Comparison of ENCODE assay signal across 18 cellular contexts in the genomic region with DNA sequence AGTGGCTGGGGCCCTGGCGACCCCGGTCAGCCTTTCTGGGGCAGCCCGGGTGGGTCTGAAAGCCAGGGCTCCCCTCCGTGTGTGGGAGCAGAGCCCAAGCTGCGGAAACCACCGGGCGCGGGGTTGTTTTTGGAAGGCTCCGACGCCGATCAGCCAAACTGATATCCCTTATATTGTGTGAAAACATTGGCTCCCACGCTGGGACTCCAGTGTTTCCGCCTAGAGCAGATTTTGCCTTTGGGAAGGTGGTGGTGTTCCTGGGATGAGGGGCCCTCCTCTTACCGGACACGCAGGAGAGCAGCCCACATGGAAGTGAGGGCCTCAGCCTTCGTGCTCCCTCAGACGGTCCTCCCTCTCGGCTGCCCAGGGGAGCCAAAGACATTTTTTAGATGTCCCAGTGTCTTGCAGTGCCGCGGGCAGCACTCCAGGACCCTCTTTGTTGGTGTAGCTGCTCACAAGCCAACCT. TPM values are rescaled to one million over a fixed set of nuclear protein-coding genes. Genes with fewer than 3 reads are reported as not detected.
DNase-seq lines count a peak whose midpoint lies in the region; ATAC-seq and TF ChIP-seq lines count a peak whose summit lies in the region.
"Had no signal": no experiment of that assay in that cellular context is flagged by ENCODE, and none has a peak within 500 bp of the region (broad histone marks: within the 10 kb centered on the region; RNA-seq: fewer than 3 reads in every experiment).

No MANE protein-coding gene starts in this region.

- peak overlapping the region; percentile 91 to 95 for H3K27ac ChIP-seq in ascending aorta
- H3K27ac ChIP-seq in left ventricle myocardium inferior (replicated peaks), result peak overlapping the region; percentile 91
- peak overlapping the region; percentile 44 to 61 for H3K27ac ChIP-seq in prostate gland
- H3K27ac ChIP-seq in transverse colon, result peak overlapping the region; percentile 56 to 72 (median 66)
- H3K27ac ChIP-seq: colonic mucosa had no signal

- DNase-seq in ascending aorta (ENCODE audit: low spot score in 2 of 2) (no peak), left ventricle myocardium inferior (no peak), prostate gland (ENCODE audit: low spot score) (no peak), transverse colon (no peak), NCI-H1092 treated with DMSO at 0.1 percent for 48 hours (lab: John Stamatoyannopoulos, UW) (no peak), NCI-H82 (lab: John Stamatoyannopoulos, UW) (no peak)
- DNase-seq: activated CD4-positive, alpha-beta T cell treated with anti-CD3 and anti-CD28 coated beads, Interleukin-2, amount 10 ng/mL, durations not matched to agents 7 days and 5 days; activated naive CD4-positive, alpha-beta T cell treated with Interleukin-2 at 50 U/mL for 16 hours; CD8-positive, alpha-beta T cell; colonic mucosa; DMS79 treated with DMSO at 0.1 percent for 48 hours; NCI-H446; occipital lobe; stimulated activated CD4-positive, alpha-beta T cell treated with anti-CD3 and anti-CD28 coated beads, Interleukin-4, amount 100 ng/mL, for 4 hours; SW 1271 had no signal

- H3K4me3 ChIP-seq in ascending aorta (peak overlapping the region; percentile 4 to 51), left ventricle myocardium inferior (peak overlapping the region; percentile 35), prostate gland (no peak overlapping the region), transverse colon (no peak overlapping the region)
- H3K4me3 ChIP-seq: colonic mucosa, smooth muscle cell had no signal

- TF ChIP-seq CTCF in ascending aorta (IDR thresholded peaks at IDR 0.05) (no peak), left ventricle myocardium inferior (IDR thresholded peaks at IDR 0.05; ENCODE audit: borderline replicate concordance) (no peak), prostate gland (IDR thresholded peaks at IDR 0.05) (no peak), transverse colon (IDR thresholded peaks at IDR 0.05) (no peak)

- intact Hi-C loops in ascending aorta (cut with DNase I) (loop anchor here (2.0 to 10.0 kb wide), 4 partner anchors 53 to 311 kb away; no protein-coding TSS in a partner anchor), left ventricle myocardium inferior (cut with micrococcal nuclease) (no loop called here), prostate gland (cut with DNase I) (no loop called here), transverse colon (cut with DNase I; ENCODE audit: low total_unique reads) (no loop called here)

- H3K9me3 ChIP-seq in ascending aorta (no peaks in the 10 kb centered on the region), left ventricle myocardium inferior (replicated peaks) (no peaks in the 10 kb centered on the region), prostate gland (no peaks in the 10 kb centered on the region), transverse colon (no peaks in the 10 kb centered on the region)
- H3K9me3 ChIP-seq: colonic mucosa had no signal

- H3K36me3 ChIP-seq in ascending aorta, result peaks cover 0 to 16% of the 10 kb centered on the region in 2 donors
- peaks cover 16% of the 10 kb centered on the region for H3K36me3 ChIP-seq in left ventricle myocardium inferior
- no peaks in the 10 kb centered on the region for H3K36me3 ChIP-seq in prostate gland
- no peaks in the 10 kb centered on the region for H3K36me3 ChIP-seq in transverse colon
- H3K36me3 ChIP-seq: colonic mucosa had no signal

- 84% methylated on average over 20 of the region's 20 CpGs for WGBS in prostate gland
- WGBS in transverse colon (ENCODE audit: low coverage in 1 of 2), 2 donors, result 94% methylated on average over 20 of the region's 20 CpGs; no CpG with 5 or more reads in 1 of the 2 donors

- ATAC-seq in GM19023 (IDR thresholded peaks at IDR 0.05; ENCODE audit: unreplicated experiment) (no peak), HG02973 (IDR thresholded peaks at IDR 0.05; ENCODE audit: unreplicated experiment) (no peak)
- ATAC-seq: CD8-positive, alpha-beta T cell had no signal

- in situ Hi-C loops in transverse colon (cut with MboI; ENCODE audit: low pct_ligation_motif_present in 1 of 4, low pct_unique_long_range_greater_than_20kb in 1 of 4, low sequenced_read_pairs in 3 of 4), result no loop called here

- no peak for TF ChIP-seq EP300 in transverse colon (IDR thresholded peaks at IDR 0.05; ENCODE audit: low read depth)

- TF ChIP-seq POLR2A in prostate gland (IDR thresholded peaks at IDR 0.05), result no peak
- TF ChIP-seq POLR2A in transverse colon (IDR thresholded peaks at IDR 0.05), result no peak

- no peaks in the 10 kb centered on the region for H3K27me3 ChIP-seq in ascending aorta
- no peaks in the 10 kb centered on the region for H3K27me3 ChIP-seq in left ventricle myocardium inferior (ENCODE audit: low read depth)
- H3K27me3 ChIP-seq in prostate gland (replicated peaks; ENCODE audit: insufficient read depth), result no peaks in the 10 kb centered on the region
- no peaks in the 10 kb centered on the region for H3K27me3 ChIP-seq in transverse colon
- H3K27me3 ChIP-seq: colonic mucosa had no signal

- H3K4me1 ChIP-seq in ascending aorta, result peaks cover 11 to 31% of the 10 kb centered on the region in 2 donors
- peaks cover 34% of the 10 kb centered on the region for H3K4me1 ChIP-seq in left ventricle myocardium inferior
- no peaks in the 10 kb centered on the region for H3K4me1 ChIP-seq in prostate gland (replicated peaks)
- H3K4me1 ChIP-seq in transverse colon, result no peaks in the 10 kb centered on the region
- H3K4me1 ChIP-seq: colonic mucosa had no signal

RNA-seq across cellular contexts. Expression of gene NGF, which starts 54.3 kb away (rescaled TPM):
- 2.1 TPM for total RNA-seq in ascending aorta
- 5.3 TPM for total RNA-seq in left ventricle myocardium inferior
- 1 to 10 TPM; 1.1 to 1.4 TPM for total RNA-seq in prostate gland
- total RNA-seq in transverse colon, result 1 to 10 TPM in 1 of 4 donors, not detected in 3; 4.5 TPM
- total RNA-seq: activated CD4-positive, alpha-beta T cell treated with anti-CD3 and anti-CD28 coated beads, Interleukin-2, amount 10 ng/mL, durations not matched to agents 7 days and 5 days; CD8-positive, alpha-beta T cell had no signal

Comparison
In these comparisons a context has a peak if more than half of its experiments do, and no peak if none do; other contexts are left out.
1. H3K4me3 ChIP-seq: peak in ascending aorta (2 of 2) and left ventricle myocardium inferior (single experiment); none in prostate gland (0 of 2) and transverse colon (0 of 4).
2. Peak in every context shown above with its lines, with median percentiles within 50 percentile points of each other: H3K27ac ChIP-seq.